In the genomic region with DNA sequence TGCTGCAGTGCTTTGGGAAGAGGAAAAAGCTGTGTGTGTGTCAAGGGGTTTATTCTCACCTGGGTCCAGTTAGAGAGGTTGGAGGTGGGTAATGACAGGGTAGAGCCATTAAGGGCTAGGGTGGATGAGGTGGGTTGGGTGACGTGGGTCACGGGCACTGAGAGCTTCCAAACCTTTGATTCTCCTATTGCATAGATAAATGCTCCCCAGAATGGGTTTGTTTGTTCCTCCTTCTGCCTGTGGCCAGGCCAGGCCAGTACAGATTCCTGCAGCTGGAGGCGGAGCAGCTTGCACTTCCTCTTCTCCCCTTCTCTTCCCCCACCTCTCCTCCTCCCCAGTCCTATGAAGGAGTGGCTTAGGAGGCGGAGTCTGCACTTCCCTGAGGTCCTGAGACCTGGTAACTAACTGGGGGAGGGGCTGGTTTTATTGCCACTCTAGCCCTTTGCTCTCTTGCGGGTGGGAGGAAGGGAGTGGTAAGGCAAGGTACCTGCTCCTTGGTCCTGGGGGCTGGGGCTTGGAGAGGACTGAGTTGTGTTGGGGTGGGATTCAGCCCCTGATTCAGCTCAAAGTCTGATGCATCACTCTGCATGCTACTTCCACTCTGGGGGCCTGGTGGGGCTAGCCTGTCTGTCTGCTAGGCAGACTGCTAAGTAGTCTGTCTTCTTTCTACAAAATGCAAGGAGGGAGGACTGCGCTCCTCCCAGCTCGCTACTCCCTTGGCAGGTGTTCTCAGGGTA, we compare ENCODE assay signal across 6 cellular contexts. TPM values are rescaled to one million over a fixed set of nuclear protein-coding genes. Genes with fewer than 3 reads are reported as not detected.
DNase-seq lines count a peak whose midpoint lies in the region; ATAC-seq and TF ChIP-seq lines count a peak whose summit lies in the region.

No MANE protein-coding gene starts in this region.

- no peaks in the 10 kb centered on the region for H3K36me3 Mint-ChIP-seq in activated CD4-positive, alpha-beta memory T cell treated with anti-CD3 and anti-CD28 coated beads, Interleukin-2, amount 10 ng/mL, durations not matched to agents 7 days and 5 days (ENCODE audit: low read depth)

- CTCF ChIA-PET in activated CD4-positive, alpha-beta memory T cell treated with anti-CD3 and anti-CD28 coated beads, Interleukin-2, amount 10 ng/mL, durations not matched to agents 7 days and 5 days (lab: Charles Lee): interaction anchor here (0.5 to 1.7 kb wide), 2 partner anchors 11 to 1938 kb away, joined by 3 to 13 read pairs; no protein-coding TSS in a partner anchor

- H3K9me3 Mint-ChIP-seq in activated CD4-positive, alpha-beta memory T cell treated with anti-CD3 and anti-CD28 coated beads, Interleukin-2, amount 10 ng/mL, durations not matched to agents 7 days and 5 days: no peaks in the 10 kb centered on the region

- TF ChIP-seq POLR2A in erythroblast (IDR thresholded peaks at IDR 0.05; ENCODE audit: low read length): no peak

- ATAC-seq in HG03139 (IDR thresholded peaks at IDR 0.05; ENCODE audit: unreplicated experiment): peak; percentile 51

- H3K27me3 Mint-ChIP-seq in activated CD4-positive, alpha-beta memory T cell treated with anti-CD3 and anti-CD28 coated beads, Interleukin-2, amount 10 ng/mL, durations not matched to agents 7 days and 5 days: peaks cover 18% of the 10 kb centered on the region

- POLR2A ChIA-PET in activated CD4-positive, alpha-beta memory T cell treated with anti-CD3 and anti-CD28 coated beads, Interleukin-2, amount 10 ng/mL, durations not matched to agents 7 days and 5 days (lab: Charles Lee): no interaction called here

- no peak overlapping the region for H3K27ac Mint-ChIP-seq in activated CD4-positive, alpha-beta memory T cell treated with anti-CD3 and anti-CD28 coated beads, Interleukin-2, amount 10 ng/mL, durations not matched to agents 7 days and 5 days

- H3K4me1 Mint-ChIP-seq in activated CD4-positive, alpha-beta memory T cell treated with anti-CD3 and anti-CD28 coated beads, Interleukin-2, amount 10 ng/mL, durations not matched to agents 7 days and 5 days: peaks cover 24% of the 10 kb centered on the region

- peak; percentile 71 for DNase-seq in GF-D8 (lab: John Stamatoyannopoulos, UW)
- DNase-seq in SKM-1 (lab: John Stamatoyannopoulos, UW; ENCODE audit: unreplicated experiment): peak; percentile 97
- peak; percentile 98 for DNase-seq in left kidney (ENCODE audit: low read depth, low spot score)
- DNase-seq in activated CD4-positive, alpha-beta memory T cell treated with anti-CD3 and anti-CD28 coated beads, Interleukin-2, amount 10 ng/mL, durations not matched to agents 7 days and 5 days: no peak
- no peak for DNase-seq in erythroblast (lab: John Stamatoyannopoulos, UW)

- no peak overlapping the region for H3K4me3 Mint-ChIP-seq in activated CD4-positive, alpha-beta memory T cell treated with anti-CD3 and anti-CD28 coated beads, Interleukin-2, amount 10 ng/mL, durations not matched to agents 7 days and 5 days

RNA-seq across cellular contexts. Expression of a gene that starts 3.5 kb away (rescaled TPM):
- total RNA-seq in activated CD4-positive, alpha-beta memory T cell treated with anti-CD3 and anti-CD28 coated beads, Interleukin-2, amount 10 ng/mL, durations not matched to agents 7 days and 5 days: 1 to 10 TPM; 4.9 to 5.1 TPM

RNA-seq across cellular contexts. Expression of a gene that starts 18.9 kb away (rescaled TPM):
- not detected for total RNA-seq in activated CD4-positive, alpha-beta memory T cell treated with anti-CD3 and anti-CD28 coated beads, Interleukin-2, amount 10 ng/mL, durations not matched to agents 7 days and 5 days

RNA-seq across cellular contexts. Expression of a gene that starts 26.6 kb away (rescaled TPM):
- not detected for total RNA-seq in activated CD4-positive, alpha-beta memory T cell treated with anti-CD3 and anti-CD28 coated beads, Interleukin-2, amount 10 ng/mL, durations not matched to agents 7 days and 5 days

RNA-seq across cellular contexts. Expression of a gene that starts 40.1 kb away (rescaled TPM):
- 10 to 100 TPM; 35.8 to 37.8 TPM for total RNA-seq in activated CD4-positive, alpha-beta memory T cell treated with anti-CD3 and anti-CD28 coated beads, Interleukin-2, amount 10 ng/mL, durations not matched to agents 7 days and 5 days

RNA-seq across cellular contexts. Expression of a gene that starts 40.5 kb away (rescaled TPM):
- 10 to 100 TPM; 27.2 to 29.8 TPM for total RNA-seq in activated CD4-positive, alpha-beta memory T cell treated with anti-CD3 and anti-CD28 coated beads, Interleukin-2, amount 10 ng/mL, durations not matched to agents 7 days and 5 days

Comparison
In these comparisons a context has a peak if more than half of its experiments do, and no peak if none do; other contexts are left out.
1. DNase-seq: peak in GF-D8 (single experiment), SKM-1 (single experiment) and left kidney (single experiment); none in activated CD4-positive, alpha-beta memory T cell treated with anti-CD3 and anti-CD28 coated beads, Interleukin-2, amount 10 ng/mL, durations not matched to agents 7 days and 5 days (single experiment) and erythroblast (0 of 2).